8 cellular contexts compared by ENCODE assay signal in the genomic region with DNA sequence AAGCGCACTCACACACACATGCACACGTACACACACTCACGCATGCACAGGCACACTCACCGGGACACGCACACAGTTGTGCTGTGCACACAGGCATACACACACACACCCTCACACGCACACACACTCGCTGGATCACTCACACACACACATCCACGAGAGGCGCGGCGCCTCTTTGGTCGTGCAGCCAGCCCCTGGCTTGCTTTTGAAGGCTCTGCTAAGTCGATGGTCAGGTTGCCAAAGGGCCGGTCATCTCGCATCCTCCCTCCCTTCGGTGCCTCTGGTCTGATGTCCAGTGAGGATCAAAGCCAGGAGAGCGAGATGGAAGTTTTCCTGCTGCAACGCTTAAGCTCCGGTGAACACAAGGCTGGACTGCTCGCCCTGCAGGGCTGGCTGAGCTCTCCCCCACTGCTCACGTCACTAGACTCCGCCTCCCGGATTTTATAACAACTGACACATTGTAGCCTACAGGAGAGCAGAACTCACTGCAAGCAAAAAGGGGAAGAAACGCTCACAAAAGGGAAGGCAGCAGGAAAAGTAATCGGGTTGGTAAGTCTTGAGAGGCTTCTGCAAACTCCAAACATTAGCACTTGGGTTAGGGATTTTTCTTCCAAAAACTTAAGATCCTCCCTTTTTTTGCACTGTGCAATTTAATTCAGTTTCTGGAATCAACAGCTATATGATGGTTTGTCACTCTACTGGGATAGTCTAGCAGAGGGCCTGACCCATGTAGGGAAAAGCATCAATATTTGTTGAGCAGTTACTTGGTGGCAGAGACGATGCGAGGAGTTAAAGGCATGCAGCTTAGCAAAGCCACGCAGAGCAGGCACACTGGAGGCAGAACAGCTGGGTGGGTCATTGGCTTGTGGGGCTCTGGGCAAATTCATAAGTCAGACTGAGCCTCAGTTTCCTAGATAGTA. TPM values are rescaled to one million over a fixed set of nuclear protein-coding genes. Genes with fewer than 3 reads are reported as not detected.
DNase-seq lines count a peak whose midpoint lies in the region; ATAC-seq and TF ChIP-seq lines count a peak whose summit lies in the region.

A gene (minus strand): TSS at position 374 of the 920 bp plus-strand sequence. CDS start 695 bp downstream, outside the sequence.

- H3K36me3 ChIP-seq in Peyer's patch: no peaks in the 10 kb centered on the region

- H3K27me3 ChIP-seq in Peyer's patch: no peaks in the 10 kb centered on the region

- peak within 1 kb of the TSS; percentile 30 to 90 (median 70) for H3K27ac Mint-ChIP-seq in naive thymus-derived CD8-positive, alpha-beta T cell
- no peak within 1 kb of the TSS for H3K27ac Mint-ChIP-seq in stimulated activated naive B cell treated with anti-CD40 and anti-IgM and Interleukin-4, amounts not matched to agents 10 μg/mL and 1 μg/mL and 100 μg/mL, for 72 hours

- H3K4me3 Mint-ChIP-seq in naive thymus-derived CD8-positive, alpha-beta T cell: peak within 1 kb of the TSS; percentile 80 to 95 (median 92)
- H3K4me3 Mint-ChIP-seq in stimulated activated naive B cell treated with anti-CD40 and anti-IgM and Interleukin-4, amounts not matched to agents 10 μg/mL and 1 μg/mL and 100 μg/mL, for 72 hours: peak within 1 kb of the TSS; percentile 87 to 91

- in situ Hi-C loops in KBM-7 (cut with MboI; ENCODE audit: low pct_unique_long_range_greater_than_20kb, low sequenced_read_pairs): no loop called here

- TF ChIP-seq CTCF in Peyer's patch (IDR thresholded peaks at IDR 0.05) (peak in 4 of 6 experiments; percentile 27 to 65 (median 58)), fibroblast of mammary gland (conservative IDR thresholded peaks at IDR 0.05; ENCODE audit: control insufficient read depth, insufficient read depth, low read depth, low read length) (peak; percentile 42)

- H3K36me3 Mint-ChIP-seq in naive thymus-derived CD8-positive, alpha-beta T cell: no peaks in the 10 kb centered on the region
- no peaks in the 10 kb centered on the region for H3K36me3 Mint-ChIP-seq in stimulated activated naive B cell treated with anti-CD40 and anti-IgM and Interleukin-4, amounts not matched to agents 10 μg/mL and 1 μg/mL and 100 μg/mL, for 72 hours

- peak in 1 of 2 donors; percentile 28 for TF ChIP-seq POLR2A in Peyer's patch (IDR thresholded peaks at IDR 0.05)

- ATAC-seq in GM21723 (IDR thresholded peaks at IDR 0.05; ENCODE audit: unreplicated experiment): peak; percentile 100
- peak; percentile 99 to 100 for ATAC-seq in naive thymus-derived CD8-positive, alpha-beta T cell
- peak; percentile 100 for ATAC-seq in stimulated activated naive B cell treated with anti-CD40 and anti-IgM and Interleukin-4, amounts not matched to agents 10 μg/mL and 1 μg/mL and 100 μg/mL, for 72 hours (replicated peaks)

- H3K9me3 ChIP-seq in Peyer's patch: no peaks in the 10 kb centered on the region

- POLR2A ChIA-PET in naive thymus-derived CD8-positive, alpha-beta T cell (lab: Charles Lee): interaction anchor here (0.7 kb wide), 1 partner anchor 9 kb away, joined by 3 read pairs; no protein-coding TSS in a partner anchor

- peaks cover 0 to 18% (median 0%) of the 10 kb centered on the region in 4 donors for H3K4me1 ChIP-seq in Peyer's patch

- peak; percentile 36 for DNase-seq in DMS153 treated with DMSO at 0.1 percent for 48 hours (lab: John Stamatoyannopoulos, UW; ENCODE audit: unreplicated experiment)
- peak; percentile 97 for DNase-seq in KBM-7
- peak; percentile 79 to 94 (median 85) for DNase-seq in Peyer's patch
- peak; percentile 47 for DNase-seq in activated T-helper 1 cell treated with Interleukin-2 at 50 U/mL for 16 hours (ENCODE audit: low read depth)
- peak; percentile 89 for DNase-seq in fibroblast of mammary gland (ENCODE audit: low read depth)
- DNase-seq in naive thymus-derived CD8-positive, alpha-beta T cell: peak; percentile 44 to 88 (median 76)
- DNase-seq in stimulated activated naive B cell treated with anti-CD40 and anti-IgM and Interleukin-4, amounts not matched to agents 10 μg/mL and 1 μg/mL and 100 μg/mL, for 72 hours: peak; percentile 71

- peaks cover 10 to 22% (median 20%) of the 10 kb centered on the region in 4 donors for H3K4me1 Mint-ChIP-seq in naive thymus-derived CD8-positive, alpha-beta T cell
- peaks cover 12 to 23% of the 10 kb centered on the region in 2 donors for H3K4me1 Mint-ChIP-seq in stimulated activated naive B cell treated with anti-CD40 and anti-IgM and Interleukin-4, amounts not matched to agents 10 μg/mL and 1 μg/mL and 100 μg/mL, for 72 hours

- H3K4me3 ChIP-seq in Peyer's patch (peak within 1 kb of the TSS; percentile 38 to 65 (median 54)), fibroblast of mammary gland (ENCODE audit: control insufficient read depth, low read depth, low read length) (peak within 1 kb of the TSS; percentile 49)

- peaks cover 0 to 6% (median 0%) of the 10 kb centered on the region in 5 donors for H3K27me3 Mint-ChIP-seq in naive thymus-derived CD8-positive, alpha-beta T cell
- peaks cover 16 to 24% of the 10 kb centered on the region in 2 donors for H3K27me3 Mint-ChIP-seq in stimulated activated naive B cell treated with anti-CD40 and anti-IgM and Interleukin-4, amounts not matched to agents 10 μg/mL and 1 μg/mL and 100 μg/mL, for 72 hours

- peak within 1 kb of the TSS in 2 of 4 donors; percentile 0 to 43 for H3K27ac ChIP-seq in Peyer's patch

- no peaks in the 10 kb centered on the region for H3K9me3 Mint-ChIP-seq in naive thymus-derived CD8-positive, alpha-beta T cell
- H3K9me3 Mint-ChIP-seq in stimulated activated naive B cell treated with anti-CD40 and anti-IgM and Interleukin-4, amounts not matched to agents 10 μg/mL and 1 μg/mL and 100 μg/mL, for 72 hours: no peaks in the 10 kb centered on the region

RNA-seq across cellular contexts. Expression of the gene that starts here (rescaled TPM):
- 10 to 100 TPM in 3 of 4 donors, 1 to 10 TPM in 1; 6.7 to 24.8 (median 19.7) TPM for total RNA-seq in Peyer's patch
- 1 to 10 TPM; 1.8 to 2.4 TPM for total RNA-seq in naive thymus-derived CD8-positive, alpha-beta T cell
- 1 to 10 TPM in 2 of 3 donors, under 1 TPM in 1; 0.73 to 2.5 (median 1.1) TPM for polyA plus RNA-seq in naive thymus-derived CD8-positive, alpha-beta T cell

Comparison
In these comparisons a context has a peak if more than half of its experiments do, and no peak if none do; other contexts are left out.
1. DNase-seq: peak in every context shown above with its lines; median percentile 97 in KBM-7; 89 in fibroblast of mammary gland; 85 in Peyer's patch; 76 in naive thymus-derived CD8-positive, alpha-beta T cell; 71 in stimulated activated naive B cell treated with anti-CD40 and anti-IgM and Interleukin-4, amounts not matched to agents 10 μg/mL and 1 μg/mL and 100 μg/mL, for 72 hours; 47 in activated T-helper 1 cell treated with Interleukin-2 at 50 U/mL for 16 hours; 36 in DMS153 treated with DMSO at 0.1 percent for 48 hours.